Comparison of ENCODE assay signal across 28 cellular contexts in the genomic region with DNA sequence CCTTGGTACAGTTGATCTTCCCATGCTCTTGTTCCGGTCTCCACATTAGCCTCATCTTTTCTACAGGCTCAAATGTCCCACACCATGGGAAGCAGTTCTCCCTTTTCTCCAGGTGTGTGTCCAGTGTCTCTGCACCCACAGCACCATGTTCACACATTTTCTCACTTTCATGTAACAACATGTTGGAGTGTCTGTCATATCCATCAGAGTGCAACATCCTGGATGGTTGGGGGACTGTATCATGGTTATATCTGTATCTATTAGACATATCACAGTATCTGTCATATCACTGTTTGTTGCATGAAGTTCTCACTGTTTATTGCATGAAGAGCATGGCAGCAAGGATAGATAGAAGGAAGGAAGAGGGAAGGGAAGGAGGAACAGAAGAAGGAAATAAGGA.
DNase-seq lines count a peak whose midpoint lies in the region; ATAC-seq, FAIRE-seq and TF ChIP-seq lines count a peak whose summit lies in the region.
"Had no signal": no experiment of that assay in that cellular context is flagged by ENCODE, and none has a peak within 500 bp of the region (broad histone marks: within the 10 kb centered on the region; RNA-seq: fewer than 3 reads in every experiment).

No MANE protein-coding gene starts in this region.

- H3K4ac ChIP-seq in H9 (ENCODE audit: low read depth, low read length), result no peak overlapping the region

- no peak for ATAC-seq in stimulated activated naive B cell treated with anti-CD40 and anti-IgM and Interleukin-4, amounts not matched to agents 10 μg/mL and 1 μg/mL and 100 μg/mL, for 72 hours (replicated peaks)
- ATAC-seq in HG02852 (IDR thresholded peaks at IDR 0.05; ENCODE audit: unreplicated experiment), result no peak
- ATAC-seq: GM12878 had no signal

- no peaks in the 10 kb centered on the region for H3K79me2 ChIP-seq in H9 (ENCODE audit: insufficient read depth, low read length)

- H3K4me2 ChIP-seq in H9 (ENCODE audit: insufficient read depth, insufficient read length, low read length), result no peak overlapping the region
- H3K4me2 ChIP-seq: BLaER1 had no signal

- no peak overlapping the region for H3K23ac ChIP-seq in H9 (ENCODE audit: insufficient read length, low read depth, low read length)

- H3K27ac ChIP-seq in H9 (ENCODE audit: insufficient read length, low read depth, low read length) (no peak overlapping the region), epithelial cell of prostate (no peak overlapping the region)
- H3K27ac ChIP-seq: BLaER1 had no signal

- TF ChIP-seq CTCF in H9 (conservative IDR thresholded peaks at IDR 0.05) (no peak), bronchial epithelial cell (IDR thresholded peaks at IDR 0.05; ENCODE audit: insufficient read depth, low read length, severe bottlenecking) (no peak)

- H3K36me3 Mint-ChIP-seq in H9 (ENCODE audit: insufficient read depth in 1 of 3, low read depth in 3 of 3) (peaks cover 6 to 16% (median 11%) of the 10 kb centered on the region in 3 experiments; a peak in 6 of 7 replicates), immature natural killer cell (no peaks in the 10 kb centered on the region)
- no peaks in the 10 kb centered on the region for H3K36me3 Mint-ChIP-seq in stimulated activated naive B cell treated with anti-CD40 and anti-IgM and Interleukin-4, amounts not matched to agents 10 μg/mL and 1 μg/mL and 100 μg/mL, for 72 hours
- H3K36me3 Mint-ChIP-seq: CD14-positive monocyte; CD4-positive, alpha-beta memory T cell; CD4-positive, CD25-positive, alpha-beta regulatory T cell; CD8-positive, alpha-beta memory T cell had no signal

- no peaks in the 10 kb centered on the region for H3K4me1 ChIP-seq in H9 (ENCODE audit: insufficient read depth, low read length)

- H4K5ac ChIP-seq in H9 (ENCODE audit: insufficient read length, low read depth, low read length), result no peak overlapping the region

- no peak overlapping the region for H3K18ac ChIP-seq in H9 (ENCODE audit: insufficient read length, low read depth, low read length)

- H3K27ac Mint-ChIP-seq in H9 (no peak overlapping the region), immature natural killer cell (no peak overlapping the region)
- H3K27ac Mint-ChIP-seq in stimulated activated naive B cell treated with anti-CD40 and anti-IgM and Interleukin-4, amounts not matched to agents 10 μg/mL and 1 μg/mL and 100 μg/mL, for 72 hours, result no peak overlapping the region
- H3K27ac Mint-ChIP-seq: CD14-positive monocyte; CD4-positive, alpha-beta memory T cell; CD4-positive, CD25-positive, alpha-beta regulatory T cell; CD8-positive, alpha-beta memory T cell had no signal

- no peak overlapping the region for H3K56ac ChIP-seq in H9 (ENCODE audit: insufficient read length, low read depth, low read length)

- H4K8ac ChIP-seq in H9 (replicated peaks; ENCODE audit: insufficient read length, low read depth, low read length), result no peak overlapping the region

- WGBS in H9 (ENCODE audit: extremely low coverage, insufficient read length, low lambda C conversion rate), result no CpG with 5 or more reads among the region's 1 CpG

- no peak overlapping the region for H4K91ac ChIP-seq in H9 (ENCODE audit: insufficient read length, low read depth, low read length)

- FAIRE-seq in bronchial epithelial cell (lab: Jason Lieb, UNC), result peak; percentile 85
- peak; percentile 17 for FAIRE-seq in urothelium cell line (lab: Jason Lieb, UNC)
- FAIRE-seq: A204.1, GM12878, GM12892, GM18507 had no signal

- H3K9me3 ChIP-seq in H9 (ENCODE audit: control insufficient read depth, low read depth, low read length), result no peaks in the 10 kb centered on the region
- H3K9me3 ChIP-seq: BE2C had no signal

- H3K27me3 Mint-ChIP-seq in H9 (ENCODE audit: low read depth) (no peaks in the 10 kb centered on the region), immature natural killer cell (ENCODE audit: low read depth in 3 of 3) (peaks cover 0 to 5% (median 0%) of the 10 kb centered on the region in 3 donors)
- no peaks in the 10 kb centered on the region for H3K27me3 Mint-ChIP-seq in stimulated activated naive B cell treated with anti-CD40 and anti-IgM and Interleukin-4, amounts not matched to agents 10 μg/mL and 1 μg/mL and 100 μg/mL, for 72 hours

- no peak overlapping the region for H2BK15ac ChIP-seq in H9 (ENCODE audit: low read depth, low read length)

- H3K9me3 Mint-ChIP-seq in H9 (peaks cover 12 to 28% of the 10 kb centered on the region in 2 experiments), immature natural killer cell (peaks cover 3 to 25% (median 10%) of the 10 kb centered on the region in 6 donors)
- peaks cover 9 to 12% of the 10 kb centered on the region in 2 donors for H3K9me3 Mint-ChIP-seq in stimulated activated naive B cell treated with anti-CD40 and anti-IgM and Interleukin-4, amounts not matched to agents 10 μg/mL and 1 μg/mL and 100 μg/mL, for 72 hours

- H2BK120ac ChIP-seq in H9 (ENCODE audit: low read depth, low read length, poor library complexity, severe bottlenecking), result no peak overlapping the region

- no peak overlapping the region for H2BK12ac ChIP-seq in H9 (ENCODE audit: insufficient read length, low read depth, low read length)

- H3K79me1 ChIP-seq in H9 (ENCODE audit: insufficient read depth, low read depth, low read length, poor library complexity, severe bottlenecking), result no peaks in the 10 kb centered on the region

- H2AK5ac ChIP-seq in H9 (ENCODE audit: insufficient read length, low read length), result peak overlapping the region; percentile 83

- no peaks in the 10 kb centered on the region for H4K20me1 ChIP-seq in H9 (ENCODE audit: control insufficient read depth, insufficient read depth, insufficient read length)
- H4K20me1 ChIP-seq: BLaER1 had no signal

- H3K4me1 Mint-ChIP-seq in H9 (peaks cover 0 to 10% of the 10 kb centered on the region in 2 experiments; a peak in 3 of 4 replicates), immature natural killer cell (no peaks in the 10 kb centered on the region)
- no peaks in the 10 kb centered on the region for H3K4me1 Mint-ChIP-seq in stimulated activated naive B cell treated with anti-CD40 and anti-IgM and Interleukin-4, amounts not matched to agents 10 μg/mL and 1 μg/mL and 100 μg/mL, for 72 hours
- H3K4me1 Mint-ChIP-seq: CD14-positive monocyte; CD4-positive, alpha-beta memory T cell; CD4-positive, CD25-positive, alpha-beta regulatory T cell; CD8-positive, alpha-beta memory T cell had no signal

- no peak overlapping the region for H3T11ph ChIP-seq in H9 (ENCODE audit: low read length)

- no peaks in the 10 kb centered on the region for H3K36me3 ChIP-seq in bronchial epithelial cell (ENCODE audit: control insufficient read depth, insufficient read depth, low read length)
- H3K36me3 ChIP-seq: BE2C, BLaER1 had no signal

- H3K4me3 Mint-ChIP-seq in H9 (no peak overlapping the region), immature natural killer cell (no peak overlapping the region)
- H3K4me3 Mint-ChIP-seq in stimulated activated naive B cell treated with anti-CD40 and anti-IgM and Interleukin-4, amounts not matched to agents 10 μg/mL and 1 μg/mL and 100 μg/mL, for 72 hours, result no peak overlapping the region
- H3K4me3 Mint-ChIP-seq: CD14-positive monocyte; CD4-positive, alpha-beta memory T cell; CD4-positive, CD25-positive, alpha-beta regulatory T cell; CD8-positive, alpha-beta memory T cell had no signal

- H3K4me3 ChIP-seq in bronchial epithelial cell (ENCODE audit: low read depth, low read length), result no peak overlapping the region
- H3K4me3 ChIP-seq: BLaER1, GM12878 had no signal

- no peak overlapping the region for H3K9ac ChIP-seq in H9 (ENCODE audit: extremely low read depth, insufficient read length, low read length)
- H3K9ac ChIP-seq: BLaER1 had no signal

- peak overlapping the region; percentile 64 for H2BK5ac ChIP-seq in H9 (ENCODE audit: insufficient read length, low read length)

- no peak overlapping the region for H2AFZ ChIP-seq in H9 (ENCODE audit: low read length)

- H3K27me3 ChIP-seq in H9 (ENCODE audit: insufficient read depth, low read length), result no peaks in the 10 kb centered on the region
- H3K27me3 ChIP-seq in bronchial epithelial cell (ENCODE audit: control insufficient read depth, insufficient read depth, low read length), result no peaks in the 10 kb centered on the region
- H3K27me3 ChIP-seq: BE2C, BLaER1 had no signal

- H2BK20ac ChIP-seq in H9 (ENCODE audit: low read depth, low read length, poor library complexity, severe bottlenecking), result no peak overlapping the region

- no peaks in the 10 kb centered on the region for H3K23me2 ChIP-seq in H9 (ENCODE audit: insufficient read length, low read depth, low read length, poor library complexity, severe bottlenecking)

- no peak overlapping the region for H3K14ac ChIP-seq in H9 (ENCODE audit: insufficient read depth, low read length)

- DNase-seq in H9, result no peak
- peak; percentile 76 for DNase-seq in bronchial epithelial cell (ENCODE audit: low read depth)
- peak; percentile 14 for DNase-seq in epithelial cell of prostate (ENCODE audit: low read depth, low spot score)
- no peak for DNase-seq in urothelium cell line (ENCODE audit: low spot score)
- no peak for DNase-seq in stimulated activated naive B cell treated with anti-CD40 and anti-IgM and Interleukin-4, amounts not matched to agents 10 μg/mL and 1 μg/mL and 100 μg/mL, for 72 hours
- no peak for DNase-seq in immature natural killer cell
- DNase-seq: 8988T; ACHN; BE2C; C1 segment of cervical spinal cord; CD4-positive, alpha-beta memory T cell; CD4-positive, CD25-positive, alpha-beta regulatory T cell; CD8-positive, alpha-beta memory T cell; COR-L47; DMS 273 treated with DMSO at 0.1 percent for 48 hours; DMS153; DMS53; DMS79; DND-41; EL; GDM1 had no signal

Comparison
In these comparisons a context has a peak if more than half of its experiments do, and no peak if none do; other contexts are left out.
1. DNase-seq: peak in bronchial epithelial cell (single experiment) and epithelial cell of prostate (single experiment); none in H9 (single experiment), urothelium cell line (single experiment), stimulated activated naive B cell treated with anti-CD40 and anti-IgM and Interleukin-4, amounts not matched to agents 10 μg/mL and 1 μg/mL and 100 μg/mL, for 72 hours (single experiment) and immature natural killer cell (0 of 3).